27 cellular contexts compared by ENCODE assay signal in genomic region chr15:21270474-21270873, GRCh38.
DNase-seq lines count a peak whose midpoint lies in the region; ATAC-seq and TF ChIP-seq lines count a peak whose summit lies in the region.
"Had no signal": no experiment of that assay in that cellular context is flagged by ENCODE, and none has a peak within 500 bp of the region (broad histone marks: within the 10 kb centered on the region; RNA-seq: fewer than 3 reads in every experiment).

No MANE protein-coding gene starts in this region.

- no peaks in the 10 kb centered on the region for H3K4me1 ChIP-seq in esophagus squamous epithelium
- H3K4me1 ChIP-seq: tibial nerve had no signal

- H3K27me3 ChIP-seq in esophagus squamous epithelium: no peaks in the 10 kb centered on the region
- H3K27me3 ChIP-seq: tibial nerve had no signal

- TF ChIP-seq POLR2A in esophagus squamous epithelium (IDR thresholded peaks at IDR 0.05): no peak

- peaks cover 46% of the 10 kb centered on the region for H3K9me3 Mint-ChIP-seq in chondrocyte (ENCODE audit: low read depth)
- H3K9me3 Mint-ChIP-seq: activated B cell treated with CpG ODN at 0.5 μM for 24 hours; activated T-helper 17 cell treated with anti-CD3 and anti-CD28 coated beads, Interleukin-2, amount 50 U/mL, for 72 hours; stimulated activated naive CD8-positive, alpha-beta T cell treated with anti-CD3 and anti-CD28 coated beads, Interleukin-15, Interleukin-2, amounts not matched to agents 100 ng/mL and 50 ng/mL, for 24 hours had no signal

- no peaks in the 10 kb centered on the region for H3K27me3 Mint-ChIP-seq in chondrocyte (ENCODE audit: low read depth)

- H3K27ac Mint-ChIP-seq in chondrocyte (ENCODE audit: unreplicated experiment): no peak overlapping the region
- H3K27ac Mint-ChIP-seq: activated B cell treated with CpG ODN at 0.5 μM for 24 hours; activated naive CD8-positive, alpha-beta T cell; activated T-helper 17 cell treated with anti-CD3 and anti-CD28 coated beads, Interleukin-2, amount 50 U/mL, for 72 hours; CD4-positive, CD25-positive, alpha-beta regulatory T cell; stimulated activated naive CD8-positive, alpha-beta T cell treated with anti-CD3 and anti-CD28 coated beads, Interleukin-15, Interleukin-2, amounts not matched to agents 100 ng/mL and 50 ng/mL, for 24 hours had no signal

- H3K4me1 Mint-ChIP-seq in chondrocyte (ENCODE audit: low read depth): no peaks in the 10 kb centered on the region
- H3K4me1 Mint-ChIP-seq: CD4-positive, CD25-positive, alpha-beta regulatory T cell; neural crest cell had no signal

- DNase-seq in COLO829 (ENCODE audit: low spot score) (peak; percentile 85), NCI-H460 (ENCODE audit: extremely low read depth, low read depth) (peak; percentile 69), chondrocyte (ENCODE audit: low spot score) (peak; percentile 77), left lobe of liver (ENCODE audit: low spot score) (no peak), substantia nigra (lab: John Stamatoyannopoulos, UW) (no peak), esophagus squamous epithelium (lab: John Stamatoyannopoulos, UW) (no peak), NCI-H446 (lab: John Stamatoyannopoulos, UW) (no peak)
- DNase-seq: activated B cell treated with CpG ODN at 0.5 μM for 24 hours; activated CD4-positive, alpha-beta T cell treated with anti-CD3 and anti-CD28 coated beads, Interleukin-2, amount 50 U/mL, for 48 hours; activated CD8-positive, alpha-beta memory T cell treated with anti-CD3 and anti-CD28 coated beads, Interleukin-2, amount 50 U/mL, for 4 hours; aorta; caudate nucleus; CD4-positive, CD25-positive, alpha-beta regulatory T cell; DMS 273 treated with DMSO at 0.1 percent for 48 hours; MV-4-11; NCI-H2171; NCI-H748 treated with DMSO at 0.1 percent for 48 hours; stimulated activated CD4-positive, alpha-beta T cell treated with anti-CD3 and anti-CD28 coated beads, Interleukin-15, amount 100 ng/mL, for 24 hours had no signal

- 47 to 51% methylated on average over 3 of the region's 3 CpGs for WGBS in esophagus squamous epithelium, 2 donors

- no peaks in the 10 kb centered on the region for H3K36me3 ChIP-seq in esophagus squamous epithelium
- H3K36me3 ChIP-seq: tibial nerve had no signal

- no peaks in the 10 kb centered on the region for H3K9me3 ChIP-seq in esophagus squamous epithelium
- H3K9me3 ChIP-seq: tibial nerve had no signal

- H3K36me3 Mint-ChIP-seq in chondrocyte (ENCODE audit: low read depth): no peaks in the 10 kb centered on the region
- H3K36me3 Mint-ChIP-seq: activated naive CD8-positive, alpha-beta T cell; CD4-positive, CD25-positive, alpha-beta regulatory T cell had no signal

- TF ChIP-seq CTCF in chondrocyte (IDR thresholded peaks at IDR 0.05): no peak
- no peak for TF ChIP-seq CTCF in esophagus squamous epithelium (IDR thresholded peaks at IDR 0.05)

- H3K4me3 ChIP-seq in esophagus squamous epithelium: no peak overlapping the region
- H3K4me3 ChIP-seq: lung, tibial nerve had no signal

- H3K4me3 Mint-ChIP-seq in chondrocyte (ENCODE audit: unreplicated experiment): no peak overlapping the region
- H3K4me3 Mint-ChIP-seq: activated B cell treated with CpG ODN at 0.5 μM for 24 hours; activated naive CD8-positive, alpha-beta T cell; activated T-helper 17 cell treated with anti-CD3 and anti-CD28 coated beads, Interleukin-2, amount 50 U/mL, for 72 hours; CD4-positive, CD25-positive, alpha-beta regulatory T cell; neural crest cell; stimulated activated naive CD8-positive, alpha-beta T cell treated with anti-CD3 and anti-CD28 coated beads, Interleukin-15, Interleukin-2, amounts not matched to agents 100 ng/mL and 50 ng/mL, for 24 hours had no signal

- intact Hi-C loops in esophagus squamous epithelium (cut with DNase I): no loop called here

- ATAC-seq in left lobe of liver: peak; percentile 36
- ATAC-seq in HG02981 (IDR thresholded peaks at IDR 0.05; ENCODE audit: unreplicated experiment): no peak
- ATAC-seq: activated T-helper 17 cell treated with anti-CD3 and anti-CD28 coated beads, Interleukin-2, amount 50 U/mL, for 72 hours; sciatic nerve had no signal

- H3K27ac ChIP-seq in substantia nigra (ENCODE audit: low read depth, low read length, poor library complexity, severe bottlenecking): no peak overlapping the region
- no peak overlapping the region for H3K27ac ChIP-seq in esophagus squamous epithelium
- H3K27ac ChIP-seq: KMS-11, tibial nerve had no signal

Comparison
In these comparisons a context has a peak if more than half of its experiments do, and no peak if none do; other contexts are left out.
1. DNase-seq: peak in COLO829 (single experiment), NCI-H460 (single experiment) and chondrocyte (single experiment); none in left lobe of liver (single experiment), substantia nigra (0 of 49), esophagus squamous epithelium (single experiment) and NCI-H446 (0 of 2).